Comparison of ENCODE assay signal across 11 cellular contexts in genomic region chr11:128713595-128713994, GRCh38. TPM values are rescaled to one million over a fixed set of nuclear protein-coding genes. Genes with fewer than 3 reads are reported as not detected.
DNase-seq lines count a peak whose midpoint lies in the region; ATAC-seq and TF ChIP-seq lines count a peak whose summit lies in the region.
"Had no signal": no experiment of that assay in that cellular context is flagged by ENCODE, and none has a peak within 500 bp of the region (broad histone marks: within the 10 kb centered on the region; RNA-seq: fewer than 3 reads in every experiment).

No MANE protein-coding gene starts in this region.

- in situ Hi-C loops in transverse colon (cut with MboI; ENCODE audit: low pct_ligation_motif_present in 1 of 4, low pct_unique_long_range_greater_than_20kb in 1 of 4, low sequenced_read_pairs in 3 of 4): no loop called here

- WGBS in transverse colon (ENCODE audit: low coverage in 1 of 2), 2 donors: 78 to 82% methylated on average over 3 to 5 of the region's 5 CpGs

- intact Hi-C loops in transverse colon (cut with DNase I; ENCODE audit: low total_unique reads): no loop called here

- H3K27ac ChIP-seq in KOPT-K1 (ENCODE audit: low read depth, low read length, poor library complexity, severe bottlenecking) (peak overlapping the region; percentile 25), transverse colon (peak overlapping the region in 1 of 4 donors; percentile 83)
- H3K27ac ChIP-seq: C4-2B, psoas muscle had no signal

- no peaks in the 10 kb centered on the region for H3K27me3 Mint-ChIP-seq in activated naive CD4-positive, alpha-beta T cell treated with anti-CD3 and anti-CD28 coated beads, Interleukin-2, amount 50 U/mL, for 24 hours
- no peaks in the 10 kb centered on the region for H3K27me3 Mint-ChIP-seq in activated naive CD8-positive, alpha-beta T cell treated with anti-CD3 and anti-CD28 coated beads, Interleukin-2, amount 10 ng/mL, durations not matched to agents 7 days and 5 days

- H3K9me3 Mint-ChIP-seq in activated naive CD4-positive, alpha-beta T cell treated with anti-CD3 and anti-CD28 coated beads, Interleukin-2, amount 50 U/mL, for 24 hours: peaks cover 5% of the 10 kb centered on the region
- H3K9me3 Mint-ChIP-seq in activated naive CD8-positive, alpha-beta T cell treated with anti-CD3 and anti-CD28 coated beads, Interleukin-2, amount 10 ng/mL, durations not matched to agents 7 days and 5 days: peaks cover 4% of the 10 kb centered on the region

- TF ChIP-seq EP300 in transverse colon (IDR thresholded peaks at IDR 0.05; ENCODE audit: low read depth): no peak

- no peak for TF ChIP-seq CTCF in transverse colon (IDR thresholded peaks at IDR 0.05)

- H3K4me3 Mint-ChIP-seq in activated naive CD4-positive, alpha-beta T cell treated with anti-CD3 and anti-CD28 coated beads, Interleukin-2, amount 50 U/mL, for 24 hours: no peak overlapping the region
- peak overlapping the region; percentile 17 for H3K4me3 Mint-ChIP-seq in activated naive CD8-positive, alpha-beta T cell treated with anti-CD3 and anti-CD28 coated beads, Interleukin-2, amount 10 ng/mL, durations not matched to agents 7 days and 5 days

- peaks cover 10 to 47% (median 20%) of the 10 kb centered on the region in 4 donors for H3K4me1 ChIP-seq in transverse colon

- H3K36me3 ChIP-seq in KOPT-K1 (ENCODE audit: insufficient read depth, low read length) (peaks cover 14% of the 10 kb centered on the region; the same call in 1 of the 2 replicates), transverse colon (no peaks in the 10 kb centered on the region)

- peaks cover 12% of the 10 kb centered on the region for H3K9me3 ChIP-seq in KOPT-K1 (ENCODE audit: insufficient read depth, low read length, poor library complexity, severe bottlenecking)
- H3K9me3 ChIP-seq in transverse colon: no peaks in the 10 kb centered on the region
- H3K9me3 ChIP-seq: psoas muscle had no signal

- no peak for ATAC-seq in activated naive CD8-positive, alpha-beta T cell treated with anti-CD3 and anti-CD28 coated beads, Interleukin-2, amount 10 ng/mL, durations not matched to agents 7 days and 5 days (ENCODE audit: low read depth)
- peak; percentile 11 for ATAC-seq in stimulated activated naive CD8-positive, alpha-beta T cell treated with anti-CD3 and anti-CD28 coated beads, Interleukin-15, Interleukin-2, amounts not matched to agents 100 U/mL and 50 U/mL, for 24 hours
- ATAC-seq in HG03196 (IDR thresholded peaks at IDR 0.05; ENCODE audit: unreplicated experiment): no peak
- ATAC-seq: psoas muscle had no signal

- DNase-seq in activated naive CD4-positive, alpha-beta T cell treated with anti-CD3 and anti-CD28 coated beads, Interleukin-2, amount 50 U/mL, for 16 hours: no peak
- DNase-seq in activated naive CD8-positive, alpha-beta T cell treated with anti-CD3 and anti-CD28 coated beads, Interleukin-2, amount 10 ng/mL, durations not matched to agents 7 days and 5 days: no peak
- DNase-seq in stimulated activated naive CD8-positive, alpha-beta T cell treated with anti-CD3 and anti-CD28 coated beads, Interleukin-15, Interleukin-2, amounts not matched to agents 100 U/mL and 50 U/mL, for 24 hours: no peak
- DNase-seq in transverse colon: no peak
- no peak for DNase-seq in NCI-H1092 treated with DMSO at 0.1 percent for 48 hours (lab: John Stamatoyannopoulos, UW)
- DNase-seq: central memory CD4-positive, alpha-beta T cell; psoas muscle had no signal

- no peaks in the 10 kb centered on the region for H3K27me3 ChIP-seq in transverse colon

- TF ChIP-seq POLR2A in transverse colon (IDR thresholded peaks at IDR 0.05): no peak

- peaks cover 100% of the 10 kb centered on the region for H3K4me1 Mint-ChIP-seq in activated naive CD4-positive, alpha-beta T cell treated with anti-CD3 and anti-CD28 coated beads, Interleukin-2, amount 50 U/mL, for 24 hours
- peaks cover 72% of the 10 kb centered on the region for H3K4me1 Mint-ChIP-seq in activated naive CD8-positive, alpha-beta T cell treated with anti-CD3 and anti-CD28 coated beads, Interleukin-2, amount 10 ng/mL, durations not matched to agents 7 days and 5 days

- POLR2A ChIA-PET in activated naive CD8-positive, alpha-beta T cell treated with anti-CD3 and anti-CD28 coated beads, Interleukin-2, amount 10 ng/mL, durations not matched to agents 7 days and 5 days (lab: Charles Lee): interaction anchor here (0.9 to 1.2 kb wide), 3 partner anchors 10 to 28 kb away, joined by 3 to 6 read pairs (median 3); no protein-coding TSS in a partner anchor

- H3K27ac Mint-ChIP-seq in activated naive CD4-positive, alpha-beta T cell treated with anti-CD3 and anti-CD28 coated beads, Interleukin-2, amount 50 U/mL, for 24 hours: peak overlapping the region; percentile 71
- H3K27ac Mint-ChIP-seq in activated naive CD8-positive, alpha-beta T cell treated with anti-CD3 and anti-CD28 coated beads, Interleukin-2, amount 10 ng/mL, durations not matched to agents 7 days and 5 days: peak overlapping the region; percentile 36

- H3K4me3 ChIP-seq in transverse colon: no peak overlapping the region
- H3K4me3 ChIP-seq: psoas muscle had no signal

- peaks cover 5% of the 10 kb centered on the region for H3K36me3 Mint-ChIP-seq in activated naive CD4-positive, alpha-beta T cell treated with anti-CD3 and anti-CD28 coated beads, Interleukin-2, amount 50 U/mL, for 24 hours
- H3K36me3 Mint-ChIP-seq in activated naive CD8-positive, alpha-beta T cell treated with anti-CD3 and anti-CD28 coated beads, Interleukin-2, amount 10 ng/mL, durations not matched to agents 7 days and 5 days: peaks cover 48% of the 10 kb centered on the region

RNA-seq across cellular contexts. Expression of gene FLI1, which starts 19.7 kb away (rescaled TPM):
- 10 to 100 TPM; 83.4 to 86.5 TPM for total RNA-seq in activated naive CD8-positive, alpha-beta T cell treated with anti-CD3 and anti-CD28 coated beads, Interleukin-2, amount 10 ng/mL, durations not matched to agents 7 days and 5 days
- total RNA-seq in transverse colon: 10 to 100 TPM in 1 of 4 donors, 1 to 10 TPM in 3; 7.5 to 19.1 (median 8.4) TPM

Comparison
In these comparisons a context has a peak if more than half of its experiments do, and no peak if none do; other contexts are left out.
1. RNA of gene FLI1, which starts 19.7 kb away (total RNA-seq): 83.4 to 86.5 TPM in activated naive CD8-positive, alpha-beta T cell treated with anti-CD3 and anti-CD28 coated beads, Interleukin-2, amount 10 ng/mL, durations not matched to agents 7 days and 5 days; 7.5 to 19.1 TPM in transverse colon; every median in the first group is over 4 times any median in the second.